In the genomic region with DNA sequence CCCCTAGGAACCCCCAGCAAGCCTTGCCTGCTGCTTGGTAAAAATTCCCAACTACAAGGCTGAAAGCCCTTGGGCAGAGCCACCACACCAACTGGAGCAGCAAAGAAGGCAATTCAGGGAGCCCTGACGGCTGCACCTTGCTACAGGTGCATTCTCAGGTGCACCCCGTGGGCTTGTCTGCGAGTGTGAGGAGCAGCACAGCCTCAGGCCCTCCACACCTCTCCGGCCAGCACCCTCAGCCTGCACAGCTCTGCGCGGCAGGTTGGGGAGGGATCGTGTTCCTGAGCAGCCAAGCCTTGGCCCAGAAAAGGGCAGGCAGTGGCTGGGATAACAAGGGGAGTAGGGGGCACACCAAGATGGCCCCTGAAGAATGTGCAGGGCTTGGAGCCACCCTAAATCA, we compare ENCODE assay signal across 17 cellular contexts.
DNase-seq lines count a peak whose midpoint lies in the region; ATAC-seq, FAIRE-seq and TF ChIP-seq lines count a peak whose summit lies in the region.
"Had no signal": no experiment of that assay in that cellular context is flagged by ENCODE, and none has a peak within 500 bp of the region (broad histone marks: within the 10 kb centered on the region; RNA-seq: fewer than 3 reads in every experiment).

No MANE protein-coding gene starts in this region.

- no peak overlapping the region for H2BK20ac ChIP-seq in H9 (ENCODE audit: low read depth, low read length, poor library complexity, severe bottlenecking)

- ATAC-seq in K562: no peak
- no peak for ATAC-seq in HG03139 (IDR thresholded peaks at IDR 0.05; ENCODE audit: unreplicated experiment)

- H3K4me1 ChIP-seq in H9 (ENCODE audit: insufficient read depth, low read length) (no peaks in the 10 kb centered on the region), K562 (replicated peaks in 1 of 2; ENCODE audit: control insufficient read depth in 2 of 2, insufficient read depth in 2 of 2, low read length in 2 of 2) (peaks cover 21 to 49% of the 10 kb centered on the region in 2 experiments), muscle layer of colon (ENCODE audit: insufficient read depth, low read length) (peaks cover 38% of the 10 kb centered on the region), subcutaneous abdominal adipose tissue (ENCODE audit: control insufficient read depth in 5 of 5, insufficient read depth in 5 of 5, low read length in 5 of 5) (peaks cover 20 to 73% (median 55%) of the 10 kb centered on the region in 5 donors)
- H3K4me1 ChIP-seq: HAP-1, SJSA1 had no signal

- no peak overlapping the region for H3K4me2 ChIP-seq in H9 (ENCODE audit: insufficient read depth, insufficient read length, low read length)
- H3K4me2 ChIP-seq in K562 (ENCODE audit: insufficient read depth, low read length): 0 out of 2 replicates have a peak overlapping the region, but pooled peaks have one; percentile 22

- DNase-seq in H9 (no peak), K562 (ENCODE audit: extremely low read depth in 1 of 4, low spot score in 3 of 4) (no peak), GDM1 (lab: John Stamatoyannopoulos, UW) (no peak), DMS153 (lab: John Stamatoyannopoulos, UW) (no peak)
- DNase-seq: activated naive CD4-positive, alpha-beta T cell; EL; NCI-H1105 treated with DMSO at 0.1 percent for 48 hours; NCI-H226; stimulated activated CD4-positive, alpha-beta T cell treated with anti-CD3 and anti-CD28 coated beads, Interleukin-4, amount 100 ng/mL, for 4 hours had no signal

- no peak overlapping the region for H2BK5ac ChIP-seq in H9 (ENCODE audit: insufficient read length, low read length)

- H4K91ac ChIP-seq in H9 (ENCODE audit: insufficient read length, low read depth, low read length): no peak overlapping the region

- H3K27ac ChIP-seq in H9 (ENCODE audit: insufficient read length, low read depth, low read length) (no peak overlapping the region), K562 (ENCODE audit: extremely low read depth, low read depth, low read length) (peak overlapping the region; percentile 64; the same call in 2 of the 3 replicates), muscle layer of colon (ENCODE audit: low read depth, low read length) (peak overlapping the region; percentile 35), subcutaneous abdominal adipose tissue (ENCODE audit: low read depth, low read length) (peak overlapping the region; percentile 23)
- H3K27ac ChIP-seq: C4-2B, SJSA1 had no signal

- TF ChIP-seq POLR2A in K562 (conservative IDR thresholded peaks at IDR 0.05): no peak

- no peaks in the 10 kb centered on the region for H3K27me3 ChIP-seq in H9 (ENCODE audit: insufficient read depth, low read length)
- H3K27me3 ChIP-seq in K562 (ENCODE audit: control insufficient read depth in 2 of 2, insufficient read depth in 2 of 2, low read length in 2 of 2): no peaks in the 10 kb centered on the region
- H3K27me3 ChIP-seq in muscle layer of colon (ENCODE audit: control insufficient read depth in 1 of 2, insufficient read depth in 2 of 2, low read length in 2 of 2): no peaks in the 10 kb centered on the region
- no peaks in the 10 kb centered on the region for H3K27me3 ChIP-seq in subcutaneous abdominal adipose tissue (ENCODE audit: control insufficient read depth in 5 of 5, insufficient read depth in 4 of 5, low read length in 5 of 5)
- H3K27me3 ChIP-seq: left lung, SJSA1 had no signal

- H3K79me1 ChIP-seq in H9 (ENCODE audit: insufficient read depth, low read depth, low read length, poor library complexity, severe bottlenecking): no peaks in the 10 kb centered on the region

- no peak overlapping the region for H2BK15ac ChIP-seq in H9 (ENCODE audit: low read depth, low read length)

- H4K8ac ChIP-seq in H9 (replicated peaks; ENCODE audit: insufficient read length, low read depth, low read length): no peak overlapping the region

- 0 out of 2 replicates have a peak, but pooled peaks cover 3% of the 10 kb centered on the region for H3K79me2 ChIP-seq in H9 (ENCODE audit: insufficient read depth, low read length)
- H3K79me2 ChIP-seq in K562 (ENCODE audit: control insufficient read depth, insufficient read depth, low read length): peaks cover 9% of the 10 kb centered on the region; the same call in 2 of the 3 replicates

- H3K23ac ChIP-seq in H9 (ENCODE audit: insufficient read length, low read depth, low read length): no peak overlapping the region

- BruUV-seq in K562 (replicated peaks; lab: Mats Ljungman, UMichigan): no TSS peak

- H2BK12ac ChIP-seq in H9 (ENCODE audit: insufficient read length, low read depth, low read length): no peak overlapping the region

- H3K23me2 ChIP-seq in H9 (ENCODE audit: insufficient read length, low read depth, low read length, poor library complexity, severe bottlenecking): no peaks in the 10 kb centered on the region

- WGBS in H9 (ENCODE audit: extremely low coverage, insufficient read length, low lambda C conversion rate): no CpG with 5 or more reads among the region's 7 CpGs
- WGBS in K562 (ENCODE audit: insufficient coverage, low coverage, missing lambda C conversion rate): 82% methylated on average over 5 of the region's 7 CpGs

- FAIRE-seq in K562 (lab: Jason Lieb, UNC): no peak
- FAIRE-seq: GM12878 had no signal

- H3K18ac ChIP-seq in H9 (ENCODE audit: insufficient read length, low read depth, low read length): no peak overlapping the region

- H4K5ac ChIP-seq in H9 (ENCODE audit: insufficient read length, low read depth, low read length): no peak overlapping the region

- TF ChIP-seq CTCF in H9 (conservative IDR thresholded peaks at IDR 0.05) (no peak), K562 (IDR thresholded peaks at IDR 0.05 in 2 of 3, conservative IDR thresholded peaks at IDR 0.05 in 1 of 3; ENCODE audit: insufficient read depth in 2 of 3, low read depth in 1 of 3, low read length in 3 of 3) (no peak)

- H3K36me3 ChIP-seq in K562 (ENCODE audit: control insufficient read depth, insufficient read depth, low read length) (peaks cover 6% of the 10 kb centered on the region; the same call in 1 of the 3 replicates), muscle layer of colon (ENCODE audit: insufficient read depth, low read length) (no peaks in the 10 kb centered on the region), subcutaneous abdominal adipose tissue (ENCODE audit: control insufficient read depth in 5 of 5, insufficient read depth in 5 of 5, low read length in 5 of 5) (peaks cover 0 to 16% (median 2%) of the 10 kb centered on the region in 5 donors)
- H3K36me3 ChIP-seq: left lung, SJSA1 had no signal

- CTCF ChIA-PET in K562 (lab: Yijun Ruan, JAX; ENCODE audit: low intra/inter-chr PET ratio): no interaction called here

- no peak overlapping the region for H3T11ph ChIP-seq in H9 (ENCODE audit: low read length)

- TF ChIP-seq EP300 in K562 (IDR thresholded peaks at IDR 0.05; ENCODE audit: low read length): no peak

- H2AFZ ChIP-seq in H9 (ENCODE audit: low read length) (no peak overlapping the region), K562 (ENCODE audit: low read depth, low read length) (no peak overlapping the region)

- in situ Hi-C loops in K562 (cut with MboI): no loop called here

- no peak overlapping the region for H3K4me3 Mint-ChIP-seq in H9

- H3K9me3 Mint-ChIP-seq in H9: no peaks in the 10 kb centered on the region

- H4K20me1 ChIP-seq in H9 (ENCODE audit: control insufficient read depth, insufficient read depth, insufficient read length): no peaks in the 10 kb centered on the region
- H4K20me1 ChIP-seq in K562 (replicated peaks; ENCODE audit: control insufficient read depth, insufficient read depth, low read length): peaks cover 4% of the 10 kb centered on the region; the same call in 1 of the 2 replicates

- H3K36me3 Mint-ChIP-seq in H9 (ENCODE audit: insufficient read depth in 1 of 3, low read depth in 3 of 3): no peaks in the 10 kb centered on the region; a peak in 2 of 7 replicates

- H3K4me3 ChIP-seq in K562 (no peak overlapping the region), muscle layer of colon (ENCODE audit: low read depth in 1 of 2, low read length in 2 of 2) (no peak overlapping the region), subcutaneous abdominal adipose tissue (ENCODE audit: low read depth in 1 of 5, low read length in 5 of 5) (no peak overlapping the region)
- H3K4me3 ChIP-seq: GM12878, HAP-1, left lung, SJSA1 had no signal

- POLR2A ChIA-PET in K562 (lab: Yijun Ruan, JAX): no interaction called here

- peak overlapping the region in 1 of 3 experiments; percentile 18; a peak in 1 of 7 replicates for H3K27ac Mint-ChIP-seq in H9

- H3K4me1 Mint-ChIP-seq in H9: peaks cover 3 to 6% of the 10 kb centered on the region in 2 experiments; a peak in 3 of 4 replicates

- no peak overlapping the region for H3K9ac ChIP-seq in H9 (ENCODE audit: extremely low read depth, insufficient read length, low read length)
- peak overlapping the region in 1 of 2 experiments; percentile 73; a peak in 1 of 4 replicates for H3K9ac ChIP-seq in K562 (ENCODE audit: insufficient read depth in 1 of 2, low read depth in 2 of 2, low read length in 2 of 2)
- H3K9ac ChIP-seq in muscle layer of colon (ENCODE audit: low read length): no peak overlapping the region
- H3K9ac ChIP-seq in subcutaneous abdominal adipose tissue (ENCODE audit: low read length in 5 of 5): no peak overlapping the region

- H3K4ac ChIP-seq in H9 (ENCODE audit: low read depth, low read length): no peak overlapping the region

- H2BK120ac ChIP-seq in H9 (ENCODE audit: low read depth, low read length, poor library complexity, severe bottlenecking): no peak overlapping the region

- no peaks in the 10 kb centered on the region for H3K9me1 ChIP-seq in K562 (ENCODE audit: control insufficient read depth, insufficient read depth, low read length)

- H2AK5ac ChIP-seq in H9 (ENCODE audit: insufficient read length, low read length): no peak overlapping the region

- intact Hi-C loops in K562 (cut with micrococcal nuclease): no loop called here

- peak overlapping the region; percentile 67; the same call in 1 of the 2 replicates for H3K14ac ChIP-seq in H9 (ENCODE audit: insufficient read depth, low read length)

- no peaks in the 10 kb centered on the region for H3K9me3 ChIP-seq in H9 (ENCODE audit: control insufficient read depth, low read depth, low read length)
- no peaks in the 10 kb centered on the region for H3K9me3 ChIP-seq in K562 (replicated peaks; ENCODE audit: control insufficient read depth, insufficient read depth, low read depth, low read length)
- H3K9me3 ChIP-seq in muscle layer of colon (ENCODE audit: low read length): no peaks in the 10 kb centered on the region
- no peaks in the 10 kb centered on the region for H3K9me3 ChIP-seq in subcutaneous abdominal adipose tissue (ENCODE audit: control insufficient read depth in 5 of 5, low read length in 5 of 5)
- H3K9me3 ChIP-seq: HAP-1, left lung, SJSA1 had no signal

- no peaks in the 10 kb centered on the region for H3K27me3 Mint-ChIP-seq in H9 (ENCODE audit: low read depth)

- TF ChIP-seq RAD21 in K562 (CRISPR knock-in tag; conservative IDR thresholded peaks at IDR 0.05 in 1 of 2, IDR thresholded peaks at IDR 0.05 in 1 of 2): no peak

- H3K56ac ChIP-seq in H9 (ENCODE audit: insufficient read length, low read depth, low read length): no peak overlapping the region

TF ChIP-seq in K562, 482 proteins besides CTCF, POLR2A, EP300 and RAD21:
- TF ChIP-seq RBBP5 (IDR thresholded peaks at IDR 0.05; ENCODE audit: borderline replicate concordance, insufficient read depth, low read length, poor library complexity, severe bottlenecking) (peak; percentile 2), ATF1 (CRISPR knock-in tag; IDR thresholded peaks at IDR 0.05) (no peak), ATF1 (tag; IDR thresholded peaks at IDR 0.05) (no peak)
TF ChIP-seq in K562: peak in this region for 1.
